In genomic region chr11:74838188-74838587, GRCh38 we compare ENCODE assay signal across 23 cellular contexts.
"Had no signal": no experiment of that assay in that cellular context is flagged by ENCODE, and none has a peak within 500 bp of the region (broad histone marks: within the 10 kb centered on the region; RNA-seq: fewer than 3 reads in every experiment).

No MANE protein-coding gene starts in this region.

- H3K27me3 Mint-ChIP-seq: activated naive CD8-positive, alpha-beta T cell; activated T-cell treated with anti-CD3 and anti-CD28 coated beads, Interleukin-2, amount 50 U/mL, for 24 hours; effector memory CD8-positive, alpha-beta T cell; naive thymus-derived CD4-positive, alpha-beta T cell had no signal

- H3K9me3 ChIP-seq: lower lobe of right lung, upper lobe of left lung had no signal

- H3K27ac Mint-ChIP-seq: activated naive CD8-positive, alpha-beta T cell; activated T-cell treated with anti-CD3 and anti-CD28 coated beads, Interleukin-2, amount 50 U/mL, for 24 hours had no signal

- ATAC-seq: effector memory CD8-positive, alpha-beta T cell; left colon; lower lobe of right lung; naive thymus-derived CD4-positive, alpha-beta T cell; stimulated activated naive CD8-positive, alpha-beta T cell treated with anti-CD3 and anti-CD28 coated beads, Interleukin-15, Interleukin-2, amounts not matched to agents 100 U/mL and 50 U/mL, for 24 hours had no signal

- H3K4me3 ChIP-seq: lower lobe of right lung, SK-N-MC, skin epidermis, upper lobe of left lung had no signal

- H3K27ac ChIP-seq: lower lobe of right lung, SK-N-MC, skin epidermis, upper lobe of left lung had no signal

- H3K4me1 ChIP-seq: lower lobe of right lung, upper lobe of left lung had no signal

- DNase-seq: activated CD4-positive, alpha-beta T cell treated with anti-CD3 and anti-CD28 coated beads for 1 hour; activated CD4-positive, alpha-beta T cell treated with anti-CD3 and anti-CD28 coated beads, Interleukin-2, amount 50 U/mL, for 48 hours; activated effector memory CD4-positive, alpha-beta T cell treated with anti-CD3 and anti-CD28 coated beads, Interleukin-2, amount 50 U/mL, for 16 hours; activated T-cell treated with anti-CD3 and anti-CD28 coated beads, Interleukin-2, amount 50 U/mL, for 24 hours; amygdala; dermis blood vessel endothelial cell; effector memory CD8-positive, alpha-beta T cell; head of caudate nucleus; left colon; lower lobe of right lung; naive thymus-derived CD4-positive, alpha-beta T cell; nucleus accumbens; posterior cingulate gyrus; retina; stimulated activated CD4-positive, alpha-beta T cell treated with anti-CD3 and anti-CD28 coated beads, Interleukin-4, amount 100 ng/mL, for 4 hours; stimulated activated CD8-positive, alpha-beta memory T cell treated with anti-CD3 and anti-CD28 coated beads, Interleukin-4, amount 100 ng/mL, for 48 hours; stimulated activated naive CD8-positive, alpha-beta T cell treated with anti-CD3 and anti-CD28 coated beads, Interleukin-15, Interleukin-2, amounts not matched to agents 100 U/mL and 50 U/mL, for 24 hours; T-helper 1 cell; T1000; upper lobe of left lung had no signal

- H3K9me3 Mint-ChIP-seq: activated T-cell treated with anti-CD3 and anti-CD28 coated beads, Interleukin-2, amount 50 U/mL, for 24 hours; effector memory CD8-positive, alpha-beta T cell; naive thymus-derived CD4-positive, alpha-beta T cell had no signal

- H3K27me3 ChIP-seq: upper lobe of left lung had no signal

- H3K4me3 Mint-ChIP-seq: activated naive CD8-positive, alpha-beta T cell; activated T-cell treated with anti-CD3 and anti-CD28 coated beads, Interleukin-2, amount 50 U/mL, for 24 hours; effector memory CD8-positive, alpha-beta T cell; naive thymus-derived CD4-positive, alpha-beta T cell had no signal
